9 cellular contexts compared by ENCODE assay signal in the genomic region with DNA sequence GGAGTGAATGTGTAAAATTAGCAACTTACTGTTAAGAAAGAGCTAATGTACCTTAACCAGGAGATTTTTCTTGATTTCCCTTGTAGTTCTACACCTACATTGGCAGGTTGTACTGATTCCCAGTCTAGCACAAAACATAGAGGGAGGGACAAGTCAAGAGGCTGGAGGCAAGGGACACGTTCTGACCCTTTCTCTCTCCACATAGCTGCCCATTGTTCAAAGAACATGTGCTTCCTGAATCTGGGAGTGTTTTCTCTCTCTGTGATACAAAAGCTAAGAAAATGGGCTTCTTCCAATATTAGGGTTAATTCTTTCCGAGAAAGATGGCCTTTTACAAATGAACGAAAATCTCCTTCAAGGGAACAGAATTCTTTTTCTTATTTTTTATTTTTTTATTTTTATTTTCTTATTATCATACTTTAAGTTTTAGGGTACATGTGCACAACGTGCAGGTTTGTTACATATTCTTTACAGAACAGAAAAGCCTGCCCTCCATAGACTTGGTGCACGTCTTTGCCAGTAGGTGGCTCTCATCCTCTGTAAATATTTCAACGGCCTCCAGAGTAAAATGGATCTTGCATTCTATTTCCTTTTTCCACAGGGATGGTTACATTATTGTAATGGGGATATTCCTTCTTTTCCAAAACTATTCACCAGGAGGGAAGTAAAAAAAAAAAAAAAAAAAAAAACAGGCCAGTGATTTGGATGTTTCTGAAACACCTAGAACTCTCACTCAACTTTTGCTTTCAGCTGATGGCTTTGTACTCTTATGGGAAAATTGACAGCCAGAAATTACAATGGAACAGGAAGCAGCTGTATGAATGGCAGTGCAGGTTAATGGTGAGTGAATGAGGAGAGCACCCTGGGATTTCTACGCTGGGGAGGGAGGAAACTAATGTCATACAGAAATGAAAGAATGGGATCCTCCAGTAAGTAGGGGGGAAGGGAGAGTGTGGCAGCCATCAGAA. TPM values are rescaled to one million over a fixed set of nuclear protein-coding genes. Genes with fewer than 3 reads are reported as not detected.
A peak's percentile ranks its signal among the peaks of the same experiment; 100 is the strongest.
DNase-seq lines count a peak whose midpoint lies in the region; ATAC-seq and TF ChIP-seq lines count a peak whose summit lies in the region.
"Had no signal": no experiment of that assay in that cellular context is flagged by ENCODE, and none has a peak within 500 bp of the region (broad histone marks: within the 10 kb centered on the region; RNA-seq: fewer than 3 reads in every experiment).

No MANE protein-coding gene starts in this region.

- peaks cover 2% of the 10 kb centered on the region for H3K4me1 Mint-ChIP-seq in activated T-cell treated with anti-CD3 and anti-CD28 coated beads, Interleukin-2, amount 50 U/mL, for 4 hours (ENCODE audit: low read depth)

- H3K9me3 Mint-ChIP-seq in activated T-cell treated with anti-CD3 and anti-CD28 coated beads, Interleukin-2, amount 50 U/mL, for 4 hours = no peaks in the 10 kb centered on the region
- H3K9me3 Mint-ChIP-seq: dendritic cell treated with granulocyte-macrophage colony-stimulating factor and Interleukin-4, amounts not matched to agents 40 ng/mL and 50 ng/mL, for 4 days had no signal

- peaks cover 10% of the 10 kb centered on the region for H3K36me3 Mint-ChIP-seq in activated T-cell treated with anti-CD3 and anti-CD28 coated beads, Interleukin-2, amount 50 U/mL, for 4 hours (ENCODE audit: insufficient read depth)

- H3K4me3 Mint-ChIP-seq in activated T-cell treated with anti-CD3 and anti-CD28 coated beads, Interleukin-2, amount 50 U/mL, for 4 hours = no peak overlapping the region
- H3K4me3 Mint-ChIP-seq: dendritic cell treated with granulocyte-macrophage colony-stimulating factor and Interleukin-4, amounts not matched to agents 40 ng/mL and 50 ng/mL, for 4 days had no signal

- ATAC-seq in activated T-cell treated with anti-CD3 and anti-CD28 coated beads, Interleukin-2, amount 50 U/mL, for 4 hours = peak; percentile 63 to 66
- no peak for ATAC-seq in HG02970 (IDR thresholded peaks at IDR 0.05; ENCODE audit: low FRiP score, unreplicated experiment)

- H3K4me3 ChIP-seq in HFF-Myc (replicated peaks; ENCODE audit: low read depth, low read length) = no peak overlapping the region

- DNase-seq in activated T-cell treated with anti-CD3 and anti-CD28 coated beads, Interleukin-2, amount 50 U/mL, for 4 hours = peak; percentile 16
- DNase-seq in activated T-cell treated with anti-CD3 and anti-CD28 coated beads, Interleukin-2, amount 50 U/mL, for 1 hour = no peak
- DNase-seq in HFF-Myc (ENCODE audit: extremely low read depth, low read depth) = no peak
- peak; percentile 25 to 49 for DNase-seq in NCI-H1930 (lab: John Stamatoyannopoulos, UW)
- DNase-seq in activated CD4-positive, alpha-beta T cell treated with anti-CD3 and anti-CD28 coated beads, Interleukin-2, amount 50 U/mL, for 1 hour = peak; percentile 24
- DNase-seq in foreskin melanocyte = peak; percentile 39
- peak; percentile 68 for DNase-seq in pons (ENCODE audit: low spot score)

- peak; percentile 69 for TF ChIP-seq CTCF in HFF-Myc (IDR thresholded peaks at IDR 0.05; ENCODE audit: low read depth, low read length, missing control alignments)

- no peaks in the 10 kb centered on the region for H3K27me3 Mint-ChIP-seq in activated T-cell treated with anti-CD3 and anti-CD28 coated beads, Interleukin-2, amount 50 U/mL, for 4 hours (ENCODE audit: low read depth)

RNA-seq across cellular contexts. Expression of a gene that starts 13.1 kb away (rescaled TPM):
- not detected for total RNA-seq in activated T-cell treated with anti-CD3 and anti-CD28 coated beads, Interleukin-2, amount 50 U/mL, for 4 hours

RNA-seq across cellular contexts. Expression of a gene that starts 17.0 kb away (rescaled TPM):
- total RNA-seq in activated T-cell treated with anti-CD3 and anti-CD28 coated beads, Interleukin-2, amount 50 U/mL, for 4 hours = 10 to 100 TPM; 11.8 to 13.5 (median 12.9) TPM

RNA-seq across cellular contexts. Expression of a gene that starts 32.4 kb away (rescaled TPM):
- total RNA-seq in activated T-cell treated with anti-CD3 and anti-CD28 coated beads, Interleukin-2, amount 50 U/mL, for 4 hours = not detected

RNA-seq across cellular contexts. Expression of a gene that starts 49.6 kb away (rescaled TPM):
- total RNA-seq in activated T-cell treated with anti-CD3 and anti-CD28 coated beads, Interleukin-2, amount 50 U/mL, for 4 hours = not detected

Comparison
In these comparisons a context has a peak if more than half of its experiments do, and no peak if none do; other contexts are left out.
1. DNase-seq: peak in activated T-cell treated with anti-CD3 and anti-CD28 coated beads, Interleukin-2, amount 50 U/mL, for 4 hours (single experiment), NCI-H1930 (2 of 2), activated CD4-positive, alpha-beta T cell treated with anti-CD3 and anti-CD28 coated beads, Interleukin-2, amount 50 U/mL, for 1 hour (single experiment), foreskin melanocyte (single experiment) and pons (single experiment); none in activated T-cell treated with anti-CD3 and anti-CD28 coated beads, Interleukin-2, amount 50 U/mL, for 1 hour (single experiment) and HFF-Myc (single experiment).